Comparison of ENCODE assay signal across 1 cellular context in genomic region chr11:4060182-4060923, GRCh38.
TF ChIP-seq lines count a peak whose summit lies in the region.

No MANE protein-coding gene starts in this region.

TF ChIP-seq in HepG2, 621 proteins besides CTCF, POLR2A, EP300 and RAD21 (continued from another document and continues in another):
- TF ChIP-seq, protein P1, sequence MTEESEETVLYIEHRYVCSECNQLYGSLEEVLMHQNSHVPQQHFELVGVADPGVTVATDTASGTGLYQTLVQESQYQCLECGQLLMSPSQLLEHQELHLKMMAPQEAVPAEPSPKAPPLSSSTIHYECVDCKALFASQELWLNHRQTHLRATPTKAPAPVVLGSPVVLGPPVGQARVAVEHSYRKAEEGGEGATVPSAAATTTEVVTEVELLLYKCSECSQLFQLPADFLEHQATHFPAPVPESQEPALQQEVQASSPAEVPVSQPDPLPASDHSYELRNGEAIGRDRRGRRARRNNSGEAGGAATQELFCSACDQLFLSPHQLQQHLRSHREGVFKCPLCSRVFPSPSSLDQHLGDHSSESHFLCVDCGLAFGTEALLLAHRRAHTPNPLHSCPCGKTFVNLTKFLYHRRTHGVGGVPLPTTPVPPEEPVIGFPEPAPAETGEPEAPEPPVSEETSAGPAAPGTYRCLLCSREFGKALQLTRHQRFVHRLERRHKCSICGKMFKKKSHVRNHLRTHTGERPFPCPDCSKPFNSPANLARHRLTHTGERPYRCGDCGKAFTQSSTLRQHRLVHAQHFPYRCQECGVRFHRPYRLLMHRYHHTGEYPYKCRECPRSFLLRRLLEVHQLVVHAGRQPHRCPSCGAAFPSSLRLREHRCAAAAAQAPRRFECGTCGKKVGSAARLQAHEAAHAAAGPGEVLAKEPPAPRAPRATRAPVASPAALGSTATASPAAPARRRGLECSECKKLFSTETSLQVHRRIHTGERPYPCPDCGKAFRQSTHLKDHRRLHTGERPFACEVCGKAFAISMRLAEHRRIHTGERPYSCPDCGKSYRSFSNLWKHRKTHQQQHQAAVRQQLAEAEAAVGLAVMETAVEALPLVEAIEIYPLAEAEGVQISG (CRISPR knock-in tag; IDR thresholded peaks at IDR 0.05): no peak
- TF ChIP-seq, protein P2, sequence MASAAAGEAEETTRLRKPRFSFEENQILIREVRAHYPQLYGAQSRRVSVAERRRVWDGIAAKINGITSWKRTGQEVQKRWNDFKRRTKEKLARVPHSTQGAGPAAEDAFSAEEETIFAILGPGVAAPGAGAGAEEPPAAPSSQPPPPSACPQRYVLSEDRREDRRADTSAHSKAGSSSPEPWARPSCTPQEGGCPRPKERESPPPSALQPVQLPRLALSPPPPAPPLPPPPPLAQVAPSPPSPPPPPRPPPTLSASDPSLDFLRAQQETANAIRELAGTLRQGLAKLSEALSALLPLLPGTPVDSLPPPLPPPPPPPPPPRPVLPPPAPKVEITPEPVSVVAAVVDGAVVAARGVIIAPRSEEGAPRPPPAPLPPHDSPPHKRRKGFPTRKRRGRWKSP (CRISPR knock-in tag; IDR thresholded peaks at IDR 0.05): no peak
- TF ChIP-seq ZNF253 (CRISPR knock-in tag; IDR thresholded peaks at IDR 0.05; ENCODE audit: borderline replicate concordance) (no peak), FOSL2 (CRISPR knock-in tag; IDR thresholded peaks at IDR 0.05) (peak; percentile 45), ZNF605 (CRISPR knock-in tag; IDR thresholded peaks at IDR 0.05) (no peak), ZMYM2 (CRISPR knock-in tag; IDR thresholded peaks at IDR 0.05) (peak; percentile 70; the same call in 1 of the 2 replicates), MIXL1 (CRISPR knock-in tag; IDR thresholded peaks at IDR 0.05) (peak; percentile 60; the same call in 1 of the 2 replicates), ZNF670 (CRISPR knock-in tag; IDR thresholded peaks at IDR 0.05; ENCODE audit: borderline replicate concordance) (no peak), NBN (conservative IDR thresholded peaks at IDR 0.05) (no peak), CENPT (CRISPR knock-in tag; IDR thresholded peaks at IDR 0.05; ENCODE audit: low read depth) (no peak), KLF9 (CRISPR knock-in tag; IDR thresholded peaks at IDR 0.05; ENCODE audit: low read depth) (no peak), CREB1 (IDR thresholded peaks at IDR 0.05) (no peak), CREB1 (CRISPR knock-in tag; IDR thresholded peaks at IDR 0.05) (peak; percentile 52; the same call in 1 of the 2 replicates), CENPX (CRISPR knock-in tag; IDR thresholded peaks at IDR 0.05) (no peak), ZUFSP (CRISPR knock-in tag; IDR thresholded peaks at IDR 0.05; ENCODE audit: borderline replicate concordance) (no peak), PPARG (CRISPR knock-in tag; conservative IDR thresholded peaks at IDR 0.05) (peak; percentile 56; the same call in 1 of the 2 replicates), MAF1 (CRISPR knock-in tag; IDR thresholded peaks at IDR 0.05; ENCODE audit: borderline replicate concordance) (no peak), PHF8 (CRISPR knock-in tag; IDR thresholded peaks at IDR 0.05) (no peak), MAZ (IDR thresholded peaks at IDR 0.05; ENCODE audit: borderline replicate concordance, low read depth, low read length) (no peak), MAZ (CRISPR knock-in tag; IDR thresholded peaks at IDR 0.05; ENCODE audit: low read depth) (no peak), ZNF263 (CRISPR knock-in tag; IDR thresholded peaks at IDR 0.05) (no peak), TEF (CRISPR knock-in tag; IDR thresholded peaks at IDR 0.05) (peak; percentile 40; the same call in 1 of the 2 replicates), FOXK2 (IDR thresholded peaks at IDR 0.05) (no peak), SMAD9 (CRISPR knock-in tag; IDR thresholded peaks at IDR 0.05) (no peak), KDM6A (CRISPR knock-in tag; IDR thresholded peaks at IDR 0.05; ENCODE audit: low read depth) (peak; percentile 52; the same call in 1 of the 2 replicates), ZNF34 (CRISPR knock-in tag; IDR thresholded peaks at IDR 0.05; ENCODE audit: borderline replicate concordance) (no peak), MED1 (CRISPR knock-in tag; IDR thresholded peaks at IDR 0.05) (0 out of 2 replicates have a peak, but pooled peaks have one; percentile 28), ZSCAN20 (CRISPR knock-in tag; IDR thresholded peaks at IDR 0.05; ENCODE audit: borderline replicate concordance) (no peak), GZF1 (CRISPR knock-in tag; IDR thresholded peaks at IDR 0.05) (no peak), CCAR2 (optimal IDR thresholded peaks at IDR 0.05; ENCODE audit: low read depth, low read length) (no peak), ZNF484 (CRISPR knock-in tag; IDR thresholded peaks at IDR 0.05; ENCODE audit: borderline replicate concordance, low read depth) (no peak)
- TF ChIP-seq, protein P3, sequence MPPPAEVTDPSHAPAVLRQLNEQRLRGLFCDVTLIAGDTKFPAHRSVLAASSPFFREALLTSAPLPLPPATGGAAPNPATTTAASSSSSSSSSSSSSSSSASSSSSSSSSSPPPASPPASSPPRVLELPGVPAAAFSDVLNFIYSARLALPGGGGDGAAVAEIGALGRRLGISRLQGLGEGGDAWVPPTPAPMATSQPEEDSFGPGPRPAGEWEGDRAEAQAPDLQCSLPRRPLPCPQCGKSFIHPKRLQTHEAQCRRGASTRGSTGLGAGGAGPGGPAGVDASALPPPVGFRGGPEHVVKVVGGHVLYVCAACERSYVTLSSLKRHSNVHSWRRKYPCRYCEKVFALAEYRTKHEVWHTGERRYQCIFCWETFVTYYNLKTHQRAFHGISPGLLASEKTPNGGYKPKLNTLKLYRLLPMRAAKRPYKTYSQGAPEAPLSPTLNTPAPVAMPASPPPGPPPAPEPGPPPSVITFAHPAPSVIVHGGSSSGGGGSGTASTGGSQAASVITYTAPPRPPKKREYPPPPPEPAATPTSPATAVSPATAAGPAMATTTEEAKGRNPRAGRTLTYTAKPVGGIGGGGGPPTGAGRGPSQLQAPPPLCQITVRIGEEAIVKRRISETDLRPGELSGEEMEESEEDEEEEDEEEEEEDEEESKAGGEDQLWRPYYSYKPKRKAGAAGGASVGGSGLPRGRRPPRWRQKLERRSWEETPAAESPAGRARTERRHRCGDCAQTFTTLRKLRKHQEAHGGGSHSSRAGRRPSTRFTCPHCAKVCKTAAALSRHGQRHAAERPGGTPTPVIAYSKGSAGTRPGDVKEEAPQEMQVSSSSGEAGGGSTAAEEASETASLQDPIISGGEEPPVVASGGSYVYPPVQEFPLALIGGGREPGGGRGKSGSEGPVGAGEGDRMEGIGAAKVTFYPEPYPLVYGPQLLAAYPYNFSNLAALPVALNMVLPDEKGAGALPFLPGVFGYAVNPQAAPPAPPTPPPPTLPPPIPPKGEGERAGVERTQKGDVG (CRISPR knock-in tag; IDR thresholded peaks at IDR 0.05; ENCODE audit: borderline replicate concordance): no peak
- TF ChIP-seq, protein P4, sequence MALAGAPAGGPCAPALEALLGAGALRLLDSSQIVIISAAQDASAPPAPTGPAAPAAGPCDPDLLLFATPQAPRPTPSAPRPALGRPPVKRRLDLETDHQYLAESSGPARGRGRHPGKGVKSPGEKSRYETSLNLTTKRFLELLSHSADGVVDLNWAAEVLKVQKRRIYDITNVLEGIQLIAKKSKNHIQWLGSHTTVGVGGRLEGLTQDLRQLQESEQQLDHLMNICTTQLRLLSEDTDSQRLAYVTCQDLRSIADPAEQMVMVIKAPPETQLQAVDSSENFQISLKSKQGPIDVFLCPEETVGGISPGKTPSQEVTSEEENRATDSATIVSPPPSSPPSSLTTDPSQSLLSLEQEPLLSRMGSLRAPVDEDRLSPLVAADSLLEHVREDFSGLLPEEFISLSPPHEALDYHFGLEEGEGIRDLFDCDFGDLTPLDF (CRISPR knock-in tag; IDR thresholded peaks at IDR 0.05): no peak
- TF ChIP-seq, protein P5, sequence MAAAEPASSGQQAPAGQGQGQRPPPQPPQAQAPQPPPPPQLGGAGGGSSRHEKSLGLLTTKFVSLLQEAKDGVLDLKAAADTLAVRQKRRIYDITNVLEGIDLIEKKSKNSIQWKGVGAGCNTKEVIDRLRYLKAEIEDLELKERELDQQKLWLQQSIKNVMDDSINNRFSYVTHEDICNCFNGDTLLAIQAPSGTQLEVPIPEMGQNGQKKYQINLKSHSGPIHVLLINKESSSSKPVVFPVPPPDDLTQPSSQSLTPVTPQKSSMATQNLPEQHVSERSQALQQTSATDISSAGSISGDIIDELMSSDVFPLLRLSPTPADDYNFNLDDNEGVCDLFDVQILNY (CRISPR knock-in tag; conservative IDR thresholded peaks at IDR 0.05): no peak
- TF ChIP-seq, protein P6, sequence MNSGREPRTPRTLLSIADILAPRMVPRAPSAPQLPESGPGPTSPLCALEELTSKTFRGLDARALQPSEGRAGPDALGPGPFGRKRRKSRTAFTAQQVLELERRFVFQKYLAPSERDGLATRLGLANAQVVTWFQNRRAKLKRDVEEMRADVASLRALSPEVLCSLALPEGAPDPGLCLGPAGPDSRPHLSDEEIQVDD (CRISPR knock-in tag; IDR thresholded peaks at IDR 0.05; ENCODE audit: borderline replicate concordance): no peak
- TF ChIP-seq, protein P7, sequence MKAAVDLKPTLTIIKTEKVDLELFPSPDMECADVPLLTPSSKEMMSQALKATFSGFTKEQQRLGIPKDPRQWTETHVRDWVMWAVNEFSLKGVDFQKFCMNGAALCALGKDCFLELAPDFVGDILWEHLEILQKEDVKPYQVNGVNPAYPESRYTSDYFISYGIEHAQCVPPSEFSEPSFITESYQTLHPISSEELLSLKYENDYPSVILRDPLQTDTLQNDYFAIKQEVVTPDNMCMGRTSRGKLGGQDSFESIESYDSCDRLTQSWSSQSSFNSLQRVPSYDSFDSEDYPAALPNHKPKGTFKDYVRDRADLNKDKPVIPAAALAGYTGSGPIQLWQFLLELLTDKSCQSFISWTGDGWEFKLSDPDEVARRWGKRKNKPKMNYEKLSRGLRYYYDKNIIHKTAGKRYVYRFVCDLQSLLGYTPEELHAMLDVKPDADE (CRISPR knock-in tag; IDR thresholded peaks at IDR 0.05): no peak
- TF ChIP-seq, protein P8, sequence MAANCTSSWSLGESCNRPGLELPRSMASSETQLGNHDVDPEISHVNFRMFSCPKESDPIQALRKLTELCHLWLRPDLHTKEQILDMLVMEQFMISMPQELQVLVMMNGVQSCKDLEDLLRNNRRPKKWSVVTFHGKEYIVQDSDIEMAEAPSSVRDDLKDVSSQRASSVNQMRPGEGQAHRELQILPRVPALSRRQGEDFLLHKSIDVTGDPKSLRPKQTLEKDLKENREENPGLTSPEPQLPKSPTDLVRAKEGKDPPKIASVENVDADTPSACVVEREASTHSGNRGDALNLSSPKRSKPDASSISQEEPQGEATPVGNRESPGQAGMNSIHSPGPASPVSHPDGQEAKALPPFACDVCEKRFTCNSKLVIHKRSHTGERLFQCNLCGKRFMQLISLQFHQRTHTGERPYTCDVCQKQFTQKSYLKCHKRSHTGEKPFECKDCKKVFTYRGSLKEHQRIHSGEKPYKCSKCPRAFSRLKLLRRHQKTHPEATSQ (CRISPR knock-in tag; IDR thresholded peaks at IDR 0.05; ENCODE audit: borderline replicate concordance): no peak
- TF ChIP-seq, protein P9, sequence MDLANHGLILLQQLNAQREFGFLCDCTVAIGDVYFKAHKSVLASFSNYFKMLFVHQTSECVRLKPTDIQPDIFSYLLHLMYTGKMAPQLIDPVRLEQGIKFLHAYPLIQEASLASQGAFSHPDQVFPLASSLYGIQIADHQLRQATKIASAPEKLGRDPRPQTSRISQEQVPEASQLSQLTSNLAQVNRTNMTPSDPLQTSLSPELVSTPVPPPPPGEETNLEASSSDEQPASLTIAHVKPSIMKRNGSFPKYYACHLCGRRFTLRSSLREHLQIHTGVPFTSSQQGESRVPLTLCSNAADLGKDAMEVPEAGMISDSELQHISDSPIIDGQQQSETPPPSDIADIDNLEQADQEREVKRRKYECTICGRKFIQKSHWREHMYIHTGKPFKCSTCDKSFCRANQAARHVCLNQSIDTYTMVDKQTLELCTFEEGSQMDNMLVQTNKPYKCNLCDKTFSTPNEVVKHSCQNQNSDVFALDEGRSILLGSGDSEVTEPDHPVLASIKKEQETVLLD (CRISPR knock-in tag; IDR thresholded peaks at IDR 0.05; ENCODE audit: low read depth): no peak
